8 cellular contexts compared by ENCODE assay signal in the genomic region with DNA sequence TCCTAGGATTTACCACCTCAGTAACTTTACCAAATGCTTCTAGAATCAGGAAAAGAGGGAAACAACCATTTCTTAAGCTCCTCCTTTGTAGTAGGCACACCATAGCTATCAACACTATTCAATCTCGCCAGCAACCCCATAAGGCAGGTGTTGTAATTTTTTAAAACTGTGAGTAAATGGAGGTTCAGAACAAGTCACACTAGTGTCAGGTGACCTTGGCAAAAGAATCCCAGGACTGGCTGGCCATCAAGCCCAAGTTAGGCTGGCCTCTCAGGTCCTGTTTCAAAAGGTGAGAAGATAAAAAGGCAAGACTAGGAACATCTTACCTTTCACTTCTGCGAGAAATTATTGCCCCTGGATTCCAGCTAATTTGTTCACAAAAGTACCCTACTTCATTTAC. TPM values are rescaled to one million over a fixed set of nuclear protein-coding genes. Genes with fewer than 3 reads are reported as not detected.
A peak's percentile ranks its signal among the peaks of the same experiment; 100 is the strongest.
DNase-seq lines count a peak whose midpoint lies in the region; ATAC-seq and TF ChIP-seq lines count a peak whose summit lies in the region.

No MANE protein-coding gene starts in this region.

- H3K4me2 ChIP-seq in PC-3 (ENCODE audit: low read length) (peak overlapping the region; percentile 98), neuronal stem cell (ENCODE audit: insufficient read depth, low read length, poor library complexity, severe bottlenecking) (peak overlapping the region; percentile 82)

- H3K9ac ChIP-seq in PC-3 (ENCODE audit: low read length) = peak overlapping the region; percentile 94
- H3K9ac ChIP-seq in neuronal stem cell (ENCODE audit: low read depth, low read length, poor library complexity) = peak overlapping the region; percentile 94

- intact Hi-C loops in PC-3 (cut with micrococcal nuclease) = no loop called here

- no TSS peak for BruUV-seq in PC-3 (replicated peaks; lab: Mats Ljungman, UMichigan)

- peaks cover 3% of the 10 kb centered on the region for H3K36me3 Mint-ChIP-seq in CD4-positive, CD25-positive, alpha-beta regulatory T cell

- peak overlapping the region; percentile 69 for H3K27ac ChIP-seq in CD4-positive, CD25-positive, alpha-beta regulatory T cell (ENCODE audit: insufficient read depth, low read length, poor library complexity, severe bottlenecking)
- no peak overlapping the region for H3K27ac ChIP-seq in PC-3 (ENCODE audit: low read length)
- no peak overlapping the region for H3K27ac ChIP-seq in neuronal stem cell (replicated peaks; ENCODE audit: low read length)

- H2AK5ac ChIP-seq in neuronal stem cell (ENCODE audit: low read depth, low read length) = peak overlapping the region; percentile 92

- no peak overlapping the region for H2BK120ac ChIP-seq in neuronal stem cell (ENCODE audit: low read depth, low read length)

- no CpG with 5 or more reads among the region's 2 CpGs for WGBS in neuronal stem cell (ENCODE audit: extremely low coverage in 2 of 2, insufficient read length in 2 of 2, insufficient replicate concordance in 1 of 2), 2 donors

- H3K4me1 Mint-ChIP-seq in CD4-positive, CD25-positive, alpha-beta regulatory T cell = peaks cover 12 to 51% (median 18%) of the 10 kb centered on the region in 4 donors

- no peak overlapping the region for H3K18ac ChIP-seq in neuronal stem cell (ENCODE audit: low read length)

- peaks cover 7% of the 10 kb centered on the region for H3K36me3 ChIP-seq in CD4-positive, CD25-positive, alpha-beta regulatory T cell (ENCODE audit: control insufficient read depth, insufficient read depth, low read length)
- no peaks in the 10 kb centered on the region for H3K36me3 ChIP-seq in PC-3 (ENCODE audit: low read depth, low read length)
- H3K36me3 ChIP-seq in neuronal stem cell (replicated peaks in 1 of 2; ENCODE audit: control insufficient read depth in 2 of 2, insufficient read depth in 2 of 2, low read length in 2 of 2) = peaks cover 8 to 34% of the 10 kb centered on the region in 2 donors

- H3K79me2 ChIP-seq in PC-3 (ENCODE audit: low read length) = peaks cover 29% of the 10 kb centered on the region

- no peak overlapping the region for H3K14ac ChIP-seq in neuronal stem cell (ENCODE audit: low read length)

- H3K27me3 ChIP-seq in CD4-positive, CD25-positive, alpha-beta regulatory T cell (ENCODE audit: control insufficient read depth, insufficient read depth, low read length) = no peaks in the 10 kb centered on the region
- no peaks in the 10 kb centered on the region for H3K27me3 ChIP-seq in PC-3 (ENCODE audit: low read length)
- no peaks in the 10 kb centered on the region for H3K27me3 ChIP-seq in neuronal stem cell (ENCODE audit: control insufficient read depth in 3 of 3, insufficient read depth in 3 of 3, low read depth in 1 of 3, low read length in 3 of 3)

- H3K9me3 Mint-ChIP-seq in CD4-positive, CD25-positive, alpha-beta regulatory T cell = no peaks in the 10 kb centered on the region

- H3K27ac Mint-ChIP-seq in CD4-positive, CD25-positive, alpha-beta regulatory T cell = peak overlapping the region; percentile 84 to 92 (median 92)

- TF ChIP-seq CTCF in PC-3 (conservative IDR thresholded peaks at IDR 0.05; ENCODE audit: low read depth, low read length) (no peak), epithelial cell of proximal tubule (conservative IDR thresholded peaks at IDR 0.05; ENCODE audit: low read depth, low read length) (no peak)

- no peak overlapping the region for H2BK15ac ChIP-seq in neuronal stem cell (ENCODE audit: low read length)

- DNase-seq in CD4-positive, CD25-positive, alpha-beta regulatory T cell = no peak
- DNase-seq in PC-3 = no peak
- no peak for DNase-seq in epithelial cell of proximal tubule (ENCODE audit: low read depth)
- DNase-seq in neuronal stem cell (ENCODE audit: low spot score) = no peak
- DNase-seq in AG08395 (ENCODE audit: low spot score) = no peak
- no peak for DNase-seq in C1 segment of cervical spinal cord (lab: John Stamatoyannopoulos, UW)

- CTCF ChIA-PET in PC-3 (lab: Charles Lee) = interaction anchor here (0.6 to 2.3 kb wide), 5 partner anchors 10 to 1064 kb away, joined by 3 to 9 read pairs (median 5); no protein-coding TSS in a partner anchor

- H4K91ac ChIP-seq in neuronal stem cell (ENCODE audit: low read depth, low read length, poor library complexity) = no peak overlapping the region

- peak overlapping the region; percentile 100 for H3K23ac ChIP-seq in neuronal stem cell (ENCODE audit: low read depth, low read length, poor library complexity)

- no peak overlapping the region for H2BK12ac ChIP-seq in neuronal stem cell (ENCODE audit: low read length)

- peaks cover 12% of the 10 kb centered on the region for H3K79me1 ChIP-seq in neuronal stem cell (ENCODE audit: low read depth, low read length)

- no peaks in the 10 kb centered on the region for H3K9me2 ChIP-seq in PC-3 (replicated peaks; ENCODE audit: low read length)

- POLR2A ChIA-PET in PC-3 (lab: Charles Lee; ENCODE audit: unreplicated experiment) = interaction anchor here (0.6 kb wide), 1 partner anchor 68 kb away, joined by 6 read pairs; no protein-coding TSS in a partner anchor

- ATAC-seq in CD4-positive, CD25-positive, alpha-beta regulatory T cell (ENCODE audit: low read depth in 2 of 2) = no peak
- ATAC-seq in PC-3 (no peak), HG03378 (IDR thresholded peaks at IDR 0.05; ENCODE audit: unreplicated experiment) (no peak), GM18519 (IDR thresholded peaks at IDR 0.05; ENCODE audit: low FRiP score, unreplicated experiment) (no peak)

- peak overlapping the region; percentile 87 to 95 (median 90) for H3K4me3 Mint-ChIP-seq in CD4-positive, CD25-positive, alpha-beta regulatory T cell

- no peaks in the 10 kb centered on the region for H4K20me1 ChIP-seq in PC-3 (ENCODE audit: low read length)

- no peaks in the 10 kb centered on the region for H3K27me3 Mint-ChIP-seq in CD4-positive, CD25-positive, alpha-beta regulatory T cell

- peak overlapping the region; percentile 75 for H2BK5ac ChIP-seq in neuronal stem cell (ENCODE audit: low read length)

- no peak overlapping the region for H3K4ac ChIP-seq in neuronal stem cell (ENCODE audit: low read length)

- H3K4me1 ChIP-seq in CD4-positive, CD25-positive, alpha-beta regulatory T cell (ENCODE audit: control insufficient read depth, insufficient read depth, low read length, poor library complexity, severe bottlenecking) = peaks cover 16% of the 10 kb centered on the region
- H3K4me1 ChIP-seq in PC-3 (ENCODE audit: insufficient read depth, low read length) = no peaks in the 10 kb centered on the region
- H3K4me1 ChIP-seq in neuronal stem cell (ENCODE audit: control insufficient read depth in 2 of 2, insufficient read depth in 1 of 2, low read depth in 1 of 2, low read length in 2 of 2) = peaks cover 4 to 6% of the 10 kb centered on the region in 2 donors

- H3K4me3 ChIP-seq in CD4-positive, CD25-positive, alpha-beta regulatory T cell (ENCODE audit: low read depth, low read length) = peak overlapping the region; percentile 70
- H3K4me3 ChIP-seq in PC-3 (ENCODE audit: low read length) (peak overlapping the region; percentile 98), epithelial cell of proximal tubule (ENCODE audit: low read depth, low read length) (peak overlapping the region; percentile 100), neuronal stem cell (ENCODE audit: low read length in 2 of 2) (peak overlapping the region; percentile 91 to 94)

- no peak overlapping the region for H2AFZ ChIP-seq in PC-3 (ENCODE audit: low read length)
- peak overlapping the region; percentile 96 for H2AFZ ChIP-seq in neuronal stem cell (ENCODE audit: low read length)

- no peaks in the 10 kb centered on the region for H3K9me3 ChIP-seq in CD4-positive, CD25-positive, alpha-beta regulatory T cell (ENCODE audit: control insufficient read depth in 2 of 2, low read length in 2 of 2)
- H3K9me3 ChIP-seq in PC-3 (ENCODE audit: low read length) (no peaks in the 10 kb centered on the region), neuronal stem cell (replicated peaks in 1 of 2; ENCODE audit: control insufficient read depth in 2 of 2, insufficient read depth in 1 of 2, low read depth in 1 of 2, low read length in 2 of 2) (no peaks in the 10 kb centered on the region)

- no peaks in the 10 kb centered on the region for H3F3A ChIP-seq in PC-3 (ENCODE audit: low read length, unreplicated experiment)

- H4K8ac ChIP-seq in neuronal stem cell (ENCODE audit: low read depth, low read length) = no peak overlapping the region

RNA-seq across cellular contexts. Expression of a gene that starts 0.7 kb away (rescaled TPM):
- total RNA-seq in CD4-positive, CD25-positive, alpha-beta regulatory T cell = 56.7 TPM
- polyA plus RNA-seq in CD4-positive, CD25-positive, alpha-beta regulatory T cell = 10 to 100 TPM; 13.1 to 17.4 (median 14.3) TPM
- total RNA-seq in PC-3 (2014; rRNA removed) = 42.4 and 44.5 TPM in 2 replicates
- total RNA-seq in epithelial cell of proximal tubule = 27.9 and 30.2 TPM in 2 replicates
- polyA plus RNA-seq in neuronal stem cell (2013, experiment 1 of 2) = 25.4 TPM
- polyA plus RNA-seq in neuronal stem cell (2013, experiment 2 of 2) = 27.0 TPM

RNA-seq across cellular contexts. Expression of a gene that starts 29.2 kb away (rescaled TPM):
- 19.6 TPM for total RNA-seq in CD4-positive, CD25-positive, alpha-beta regulatory T cell
- 1 to 10 TPM; 5.6 to 8.7 (median 6.6) TPM for polyA plus RNA-seq in CD4-positive, CD25-positive, alpha-beta regulatory T cell
- total RNA-seq in PC-3 (2014; rRNA removed) = 40.4 and 46.2 TPM in 2 replicates
- 25.1 and 32.7 TPM in 2 replicates for total RNA-seq in epithelial cell of proximal tubule
- 17.8 TPM for polyA plus RNA-seq in neuronal stem cell (2013, experiment 1 of 2)
- 16.6 TPM for polyA plus RNA-seq in neuronal stem cell (2013, experiment 2 of 2)
